ENCODE assay signal across 2 cellular contexts in the genomic region with DNA sequence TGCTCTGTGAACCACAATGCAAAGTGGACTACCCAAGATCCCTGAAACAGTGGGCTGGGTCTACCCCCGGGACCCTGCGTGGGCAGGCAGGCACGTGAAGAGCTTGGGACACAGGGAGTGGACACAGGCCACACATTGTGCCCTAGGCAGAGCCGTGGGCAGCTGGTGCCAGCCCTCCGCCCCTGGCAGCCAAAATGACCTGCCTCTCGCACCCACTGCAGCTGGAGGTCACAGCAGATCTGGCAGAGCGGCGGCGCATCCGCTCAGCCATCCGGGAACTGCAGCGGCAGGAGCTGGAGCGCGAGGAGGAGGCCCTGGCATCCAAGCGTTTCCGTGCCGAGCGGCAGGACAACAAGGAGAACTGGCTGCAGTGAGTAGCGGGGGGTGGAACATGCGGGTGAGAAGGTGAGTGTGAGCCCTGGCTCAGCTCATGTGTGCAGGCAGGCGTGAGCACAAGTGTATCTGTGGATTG.
TF ChIP-seq lines count a peak whose summit lies in the region.

No MANE protein-coding gene starts in this region.

TF ChIP-seq in SK-N-SH, 30 proteins besides CTCF, POLR2A, EP300 and RAD21 (continued from another document):
- TF ChIP-seq, protein P1, sequence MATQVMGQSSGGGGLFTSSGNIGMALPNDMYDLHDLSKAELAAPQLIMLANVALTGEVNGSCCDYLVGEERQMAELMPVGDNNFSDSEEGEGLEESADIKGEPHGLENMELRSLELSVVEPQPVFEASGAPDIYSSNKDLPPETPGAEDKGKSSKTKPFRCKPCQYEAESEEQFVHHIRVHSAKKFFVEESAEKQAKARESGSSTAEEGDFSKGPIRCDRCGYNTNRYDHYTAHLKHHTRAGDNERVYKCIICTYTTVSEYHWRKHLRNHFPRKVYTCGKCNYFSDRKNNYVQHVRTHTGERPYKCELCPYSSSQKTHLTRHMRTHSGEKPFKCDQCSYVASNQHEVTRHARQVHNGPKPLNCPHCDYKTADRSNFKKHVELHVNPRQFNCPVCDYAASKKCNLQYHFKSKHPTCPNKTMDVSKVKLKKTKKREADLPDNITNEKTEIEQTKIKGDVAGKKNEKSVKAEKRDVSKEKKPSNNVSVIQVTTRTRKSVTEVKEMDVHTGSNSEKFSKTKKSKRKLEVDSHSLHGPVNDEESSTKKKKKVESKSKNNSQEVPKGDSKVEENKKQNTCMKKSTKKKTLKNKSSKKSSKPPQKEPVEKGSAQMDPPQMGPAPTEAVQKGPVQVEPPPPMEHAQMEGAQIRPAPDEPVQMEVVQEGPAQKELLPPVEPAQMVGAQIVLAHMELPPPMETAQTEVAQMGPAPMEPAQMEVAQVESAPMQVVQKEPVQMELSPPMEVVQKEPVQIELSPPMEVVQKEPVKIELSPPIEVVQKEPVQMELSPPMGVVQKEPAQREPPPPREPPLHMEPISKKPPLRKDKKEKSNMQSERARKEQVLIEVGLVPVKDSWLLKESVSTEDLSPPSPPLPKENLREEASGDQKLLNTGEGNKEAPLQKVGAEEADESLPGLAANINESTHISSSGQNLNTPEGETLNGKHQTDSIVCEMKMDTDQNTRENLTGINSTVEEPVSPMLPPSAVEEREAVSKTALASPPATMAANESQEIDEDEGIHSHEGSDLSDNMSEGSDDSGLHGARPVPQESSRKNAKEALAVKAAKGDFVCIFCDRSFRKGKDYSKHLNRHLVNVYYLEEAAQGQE (IDR thresholded peaks at IDR 0.05; ENCODE audit: low read depth, low read length): no peak
- no peak for TF ChIP-seq TEAD4 (IDR thresholded peaks at IDR 0.05; ENCODE audit: borderline replicate concordance, insufficient read depth)
- TF ChIP-seq NFIC (IDR thresholded peaks at IDR 0.05; ENCODE audit: borderline replicate concordance): no peak
- no peak for TF ChIP-seq GABPA (IDR thresholded peaks at IDR 0.05; ENCODE audit: low read depth)
- TF ChIP-seq TAF1 (IDR thresholded peaks at IDR 0.05; ENCODE audit: borderline replicate concordance, low read depth, low read length): no peak
- no peak for TF ChIP-seq YY1 (IDR thresholded peaks at IDR 0.05; ENCODE audit: low read depth)
- TF ChIP-seq EZH2phosphoT487 (IDR thresholded peaks at IDR 0.05; ENCODE audit: borderline replicate concordance, low read depth): no peak
- no peak for TF ChIP-seq SIN3A (IDR thresholded peaks at IDR 0.05; ENCODE audit: borderline replicate concordance, low read depth, low read length)
- TF ChIP-seq, protein P2, sequence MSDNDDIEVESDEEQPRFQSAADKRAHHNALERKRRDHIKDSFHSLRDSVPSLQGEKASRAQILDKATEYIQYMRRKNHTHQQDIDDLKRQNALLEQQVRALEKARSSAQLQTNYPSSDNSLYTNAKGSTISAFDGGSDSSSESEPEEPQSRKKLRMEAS (IDR thresholded peaks at IDR 0.05; ENCODE audit: low read depth): no peak
- TF ChIP-seq JUND (IDR thresholded peaks at IDR 0.05): no peak
- TF ChIP-seq MEF2A (IDR thresholded peaks at IDR 0.05; ENCODE audit: borderline replicate concordance, low read depth): no peak
- TF ChIP-seq FOSL2 (IDR thresholded peaks at IDR 0.05; ENCODE audit: borderline replicate concordance, low read depth): no peak
- no peak for TF ChIP-seq CHD2 (IDR thresholded peaks at IDR 0.05; ENCODE audit: low read length, partially characterized antibody)
- TF ChIP-seq MXI1 (IDR thresholded peaks at IDR 0.05; ENCODE audit: low read depth, low read length): no peak
- no peak for TF ChIP-seq FOXM1 (IDR thresholded peaks at IDR 0.05; ENCODE audit: low read depth)
- no peak for TF ChIP-seq TCF12 (IDR thresholded peaks at IDR 0.05)
- TF ChIP-seq ELF1 (IDR thresholded peaks at IDR 0.05): no peak

TF ChIP-seq in SK-N-SH treated with all-trans-retinoic acid at 6 μM for 48 hours, 23 proteins besides CTCF, POLR2A, EP300 and RAD21:
- TF ChIP-seq, protein P3, sequence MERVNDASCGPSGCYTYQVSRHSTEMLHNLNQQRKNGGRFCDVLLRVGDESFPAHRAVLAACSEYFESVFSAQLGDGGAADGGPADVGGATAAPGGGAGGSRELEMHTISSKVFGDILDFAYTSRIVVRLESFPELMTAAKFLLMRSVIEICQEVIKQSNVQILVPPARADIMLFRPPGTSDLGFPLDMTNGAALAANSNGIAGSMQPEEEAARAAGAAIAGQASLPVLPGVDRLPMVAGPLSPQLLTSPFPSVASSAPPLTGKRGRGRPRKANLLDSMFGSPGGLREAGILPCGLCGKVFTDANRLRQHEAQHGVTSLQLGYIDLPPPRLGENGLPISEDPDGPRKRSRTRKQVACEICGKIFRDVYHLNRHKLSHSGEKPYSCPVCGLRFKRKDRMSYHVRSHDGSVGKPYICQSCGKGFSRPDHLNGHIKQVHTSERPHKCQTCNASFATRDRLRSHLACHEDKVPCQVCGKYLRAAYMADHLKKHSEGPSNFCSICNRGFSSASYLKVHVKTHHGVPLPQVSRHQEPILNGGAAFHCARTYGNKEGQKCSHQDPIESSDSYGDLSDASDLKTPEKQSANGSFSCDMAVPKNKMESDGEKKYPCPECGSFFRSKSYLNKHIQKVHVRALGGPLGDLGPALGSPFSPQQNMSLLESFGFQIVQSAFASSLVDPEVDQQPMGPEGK (CRISPR knock-in tag; IDR thresholded peaks at IDR 0.05; ENCODE audit: borderline replicate concordance): no peak
- TF ChIP-seq SNAI2 (CRISPR knock-in tag; IDR thresholded peaks at IDR 0.05) (no peak), ISL1 (CRISPR knock-in tag; IDR thresholded peaks at IDR 0.05) (no peak), GLIS3 (CRISPR knock-in tag; IDR thresholded peaks at IDR 0.05) (no peak), ARNTL (CRISPR knock-in tag; IDR thresholded peaks at IDR 0.05; ENCODE audit: borderline replicate concordance, low read depth) (no peak), ZNF8 (CRISPR knock-in tag; IDR thresholded peaks at IDR 0.05) (no peak), TOX (CRISPR knock-in tag; IDR thresholded peaks at IDR 0.05; ENCODE audit: borderline replicate concordance) (no peak)
- TF ChIP-seq, protein P4, sequence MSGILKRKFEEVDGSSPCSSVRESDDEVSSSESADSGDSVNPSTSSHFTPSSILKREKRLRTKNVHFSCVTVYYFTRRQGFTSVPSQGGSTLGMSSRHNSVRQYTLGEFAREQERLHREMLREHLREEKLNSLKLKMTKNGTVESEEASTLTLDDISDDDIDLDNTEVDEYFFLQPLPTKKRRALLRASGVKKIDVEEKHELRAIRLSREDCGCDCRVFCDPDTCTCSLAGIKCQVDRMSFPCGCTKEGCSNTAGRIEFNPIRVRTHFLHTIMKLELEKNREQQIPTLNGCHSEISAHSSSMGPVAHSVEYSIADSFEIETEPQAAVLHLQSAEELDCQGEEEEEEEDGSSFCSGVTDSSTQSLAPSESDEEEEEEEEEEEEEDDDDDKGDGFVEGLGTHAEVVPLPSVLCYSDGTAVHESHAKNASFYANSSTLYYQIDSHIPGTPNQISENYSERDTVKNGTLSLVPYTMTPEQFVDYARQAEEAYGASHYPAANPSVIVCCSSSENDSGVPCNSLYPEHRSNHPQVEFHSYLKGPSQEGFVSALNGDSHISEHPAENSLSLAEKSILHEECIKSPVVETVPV (CRISPR knock-in tag; IDR thresholded peaks at IDR 0.05): no peak
- TF ChIP-seq, protein P5, sequence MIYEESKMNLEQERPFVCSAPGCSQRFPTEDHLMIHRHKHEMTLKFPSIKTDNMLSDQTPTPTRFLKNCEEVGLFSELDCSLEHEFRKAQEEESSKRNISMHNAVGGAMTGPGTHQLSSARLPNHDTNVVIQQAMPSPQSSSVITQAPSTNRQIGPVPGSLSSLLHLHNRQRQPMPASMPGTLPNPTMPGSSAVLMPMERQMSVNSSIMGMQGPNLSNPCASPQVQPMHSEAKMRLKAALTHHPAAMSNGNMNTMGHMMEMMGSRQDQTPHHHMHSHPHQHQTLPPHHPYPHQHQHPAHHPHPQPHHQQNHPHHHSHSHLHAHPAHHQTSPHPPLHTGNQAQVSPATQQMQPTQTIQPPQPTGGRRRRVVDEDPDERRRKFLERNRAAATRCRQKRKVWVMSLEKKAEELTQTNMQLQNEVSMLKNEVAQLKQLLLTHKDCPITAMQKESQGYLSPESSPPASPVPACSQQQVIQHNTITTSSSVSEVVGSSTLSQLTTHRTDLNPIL (CRISPR knock-in tag; IDR thresholded peaks at IDR 0.05; ENCODE audit: low read depth): no peak
- TF ChIP-seq, protein P6, sequence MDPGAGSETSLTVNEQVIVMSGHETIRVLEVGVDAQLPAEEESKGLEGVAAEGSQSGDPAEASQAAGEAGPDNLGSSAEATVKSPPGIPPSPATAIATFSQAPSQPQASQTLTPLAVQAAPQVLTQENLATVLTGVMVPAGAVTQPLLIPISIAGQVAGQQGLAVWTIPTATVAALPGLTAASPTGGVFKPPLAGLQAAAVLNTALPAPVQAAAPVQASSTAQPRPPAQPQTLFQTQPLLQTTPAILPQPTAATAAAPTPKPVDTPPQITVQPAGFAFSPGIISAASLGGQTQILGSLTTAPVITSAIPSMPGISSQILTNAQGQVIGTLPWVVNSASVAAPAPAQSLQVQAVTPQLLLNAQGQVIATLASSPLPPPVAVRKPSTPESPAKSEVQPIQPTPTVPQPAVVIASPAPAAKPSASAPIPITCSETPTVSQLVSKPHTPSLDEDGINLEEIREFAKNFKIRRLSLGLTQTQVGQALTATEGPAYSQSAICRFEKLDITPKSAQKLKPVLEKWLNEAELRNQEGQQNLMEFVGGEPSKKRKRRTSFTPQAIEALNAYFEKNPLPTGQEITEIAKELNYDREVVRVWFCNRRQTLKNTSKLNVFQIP (CRISPR knock-in tag; IDR thresholded peaks at IDR 0.05; ENCODE audit: borderline replicate concordance, low read depth): no peak
- TF ChIP-seq, protein P7, sequence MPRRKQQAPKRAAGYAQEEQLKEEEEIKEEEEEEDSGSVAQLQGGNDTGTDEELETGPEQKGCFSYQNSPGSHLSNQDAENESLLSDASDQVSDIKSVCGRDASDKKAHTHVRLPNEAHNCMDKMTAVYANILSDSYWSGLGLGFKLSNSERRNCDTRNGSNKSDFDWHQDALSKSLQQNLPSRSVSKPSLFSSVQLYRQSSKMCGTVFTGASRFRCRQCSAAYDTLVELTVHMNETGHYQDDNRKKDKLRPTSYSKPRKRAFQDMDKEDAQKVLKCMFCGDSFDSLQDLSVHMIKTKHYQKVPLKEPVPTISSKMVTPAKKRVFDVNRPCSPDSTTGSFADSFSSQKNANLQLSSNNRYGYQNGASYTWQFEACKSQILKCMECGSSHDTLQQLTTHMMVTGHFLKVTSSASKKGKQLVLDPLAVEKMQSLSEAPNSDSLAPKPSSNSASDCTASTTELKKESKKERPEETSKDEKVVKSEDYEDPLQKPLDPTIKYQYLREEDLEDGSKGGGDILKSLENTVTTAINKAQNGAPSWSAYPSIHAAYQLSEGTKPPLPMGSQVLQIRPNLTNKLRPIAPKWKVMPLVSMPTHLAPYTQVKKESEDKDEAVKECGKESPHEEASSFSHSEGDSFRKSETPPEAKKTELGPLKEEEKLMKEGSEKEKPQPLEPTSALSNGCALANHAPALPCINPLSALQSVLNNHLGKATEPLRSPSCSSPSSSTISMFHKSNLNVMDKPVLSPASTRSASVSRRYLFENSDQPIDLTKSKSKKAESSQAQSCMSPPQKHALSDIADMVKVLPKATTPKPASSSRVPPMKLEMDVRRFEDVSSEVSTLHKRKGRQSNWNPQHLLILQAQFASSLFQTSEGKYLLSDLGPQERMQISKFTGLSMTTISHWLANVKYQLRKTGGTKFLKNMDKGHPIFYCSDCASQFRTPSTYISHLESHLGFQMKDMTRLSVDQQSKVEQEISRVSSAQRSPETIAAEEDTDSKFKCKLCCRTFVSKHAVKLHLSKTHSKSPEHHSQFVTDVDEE (CRISPR knock-in tag; IDR thresholded peaks at IDR 0.05): no peak
